19 cellular contexts compared by ENCODE assay signal in the genomic region with DNA sequence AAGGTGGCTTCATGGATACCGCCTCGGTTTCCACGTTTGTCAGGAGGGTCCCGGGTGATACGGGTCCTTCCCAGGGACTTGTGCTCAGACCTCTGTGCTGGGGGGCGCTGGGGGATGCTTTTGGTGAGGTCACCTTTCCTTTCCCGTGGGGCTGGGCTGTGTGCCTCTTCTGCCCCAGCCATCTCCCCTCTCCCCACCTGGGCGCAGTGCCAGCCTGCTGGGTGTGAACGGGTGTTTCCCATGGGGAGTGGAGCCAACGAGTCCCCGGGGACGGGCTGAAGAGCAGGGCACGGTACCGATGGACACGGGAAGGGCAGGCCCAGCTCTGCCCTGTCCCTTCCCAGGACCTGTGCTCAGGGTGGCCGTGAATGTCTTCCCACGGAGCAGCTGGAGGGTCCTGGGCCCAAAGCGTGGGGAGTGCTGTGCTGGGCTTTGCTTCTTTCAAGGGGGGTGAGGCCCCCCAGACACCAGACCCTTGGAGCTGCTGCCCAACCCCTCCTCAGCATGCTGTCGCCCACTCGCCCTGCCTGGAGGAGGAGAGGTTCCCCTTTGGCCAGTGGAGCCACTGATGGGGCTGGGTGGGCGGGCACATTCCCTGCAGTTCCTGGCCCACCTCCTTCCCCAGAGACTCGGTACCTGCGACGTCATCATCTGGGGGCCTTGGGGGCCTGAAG. TPM values are rescaled to one million over a fixed set of nuclear protein-coding genes. Genes with fewer than 3 reads are reported as not detected.
"Had no signal": no experiment of that assay in that cellular context is flagged by ENCODE, and none has a peak within 500 bp of the region (broad histone marks: within the 10 kb centered on the region; RNA-seq: fewer than 3 reads in every experiment).

No MANE protein-coding gene starts in this region.

- H3K27ac ChIP-seq: neural progenitor cell, ovary, tibial nerve, WERI-Rb-1 had no signal

- H3K4me1 ChIP-seq: breast epithelium, neural progenitor cell, tibial nerve had no signal

- DNase-seq: activated CD4-positive, alpha-beta memory T cell treated with anti-CD3 and anti-CD28 coated beads for 36 hours; activated CD8-positive, alpha-beta memory T cell treated with anti-CD3 and anti-CD28 coated beads, Interleukin-2, amount 10 ng/mL, durations not matched to agents 7 days and 5 days; activated naive CD4-positive, alpha-beta T cell treated with anti-CD3 and anti-CD28 coated beads for 36 hours; activated naive CD8-positive, alpha-beta T cell treated with anti-CD3 and anti-CD28 coated beads, Interleukin-2, amount 50 U/mL, for 24 hours; activated T-cell treated with anti-CD3 and anti-CD28 coated beads, Interleukin-2, amount 50 U/mL, for 1 hour; hypothalamus; naive B cell; ovary; T-helper 17 cell; WERI-Rb-1 had no signal

- H3K4me2 ChIP-seq: neural progenitor cell had no signal

- H3K9ac ChIP-seq: neural progenitor cell had no signal

- H3K9me3 ChIP-seq: ovary had no signal

- H3K36me3 ChIP-seq: breast epithelium, neural progenitor cell, ovary had no signal

- H3K9me3 Mint-ChIP-seq: activated naive CD8-positive, alpha-beta T cell treated with anti-CD3 and anti-CD28 coated beads, Interleukin-2, amount 50 U/mL, for 24 hours; activated T-helper 2 cell treated with anti-CD3 and anti-CD28 coated beads, Interferon-gamma antibody, Interleukin-2, Interleukin-4, amounts not matched to agents 10 μg/mL and 5 μg/mL and 100 μg/mL, durations not matched to agents 14 hours and 24 hours and 36 hours; stimulated activated effector memory CD8-positive, alpha-beta T cell treated with anti-CD3 and anti-CD28 coated beads, Interleukin-12 subunit alpha, Interleukin-12 subunit beta, amount 100 ng/mL, for 72 hours had no signal

- H2AFZ ChIP-seq: neural progenitor cell had no signal

- ATAC-seq: activated CD8-positive, alpha-beta memory T cell treated with anti-CD3 and anti-CD28 coated beads, Interleukin-2, amount 10 ng/mL, durations not matched to agents 7 days and 5 days; activated naive CD8-positive, alpha-beta T cell treated with anti-CD3 and anti-CD28 coated beads, Interleukin-2, amount 50 U/mL, for 24 hours; stimulated activated effector memory CD8-positive, alpha-beta T cell treated with anti-CD3 and anti-CD28 coated beads, Interleukin-12 subunit alpha, Interleukin-12 subunit beta, amount 100 ng/mL, for 72 hours; T-helper 17 cell had no signal

- H3K27me3 ChIP-seq: breast epithelium, neural progenitor cell, ovary, tibial nerve had no signal

- H3K4me3 ChIP-seq: breast epithelium, neural progenitor cell, ovary, tibial nerve had no signal

- H3K4me1 Mint-ChIP-seq: activated CD8-positive, alpha-beta memory T cell treated with anti-CD3 and anti-CD28 coated beads, Interleukin-2, amount 10 ng/mL, durations not matched to agents 7 days and 5 days; activated naive CD8-positive, alpha-beta T cell treated with anti-CD3 and anti-CD28 coated beads, Interleukin-2, amount 50 U/mL, for 24 hours; neural progenitor cell; stimulated activated effector memory CD8-positive, alpha-beta T cell treated with anti-CD3 and anti-CD28 coated beads, Interleukin-12 subunit alpha, Interleukin-12 subunit beta, amount 100 ng/mL, for 72 hours had no signal

- H3K4me3 Mint-ChIP-seq: activated CD4-positive, alpha-beta memory T cell treated with anti-CD3 and anti-CD28 coated beads for 36 hours; activated CD8-positive, alpha-beta memory T cell treated with anti-CD3 and anti-CD28 coated beads, Interleukin-2, amount 10 ng/mL, durations not matched to agents 7 days and 5 days; activated naive CD4-positive, alpha-beta T cell treated with anti-CD3 and anti-CD28 coated beads for 36 hours; activated naive CD8-positive, alpha-beta T cell treated with anti-CD3 and anti-CD28 coated beads, Interleukin-2, amount 50 U/mL, for 24 hours; naive B cell; neural progenitor cell; stimulated activated effector memory CD8-positive, alpha-beta T cell treated with anti-CD3 and anti-CD28 coated beads, Interleukin-12 subunit alpha, Interleukin-12 subunit beta, amount 100 ng/mL, for 72 hours; T-helper 17 cell had no signal

- H3K27ac Mint-ChIP-seq: activated CD4-positive, alpha-beta memory T cell treated with anti-CD3 and anti-CD28 coated beads for 36 hours; activated CD8-positive, alpha-beta memory T cell treated with anti-CD3 and anti-CD28 coated beads, Interleukin-2, amount 10 ng/mL, durations not matched to agents 7 days and 5 days; activated naive CD4-positive, alpha-beta T cell treated with anti-CD3 and anti-CD28 coated beads for 36 hours; activated naive CD8-positive, alpha-beta T cell treated with anti-CD3 and anti-CD28 coated beads, Interleukin-2, amount 50 U/mL, for 24 hours; activated T-helper 2 cell treated with anti-CD3 and anti-CD28 coated beads, Interferon-gamma antibody, Interleukin-2, Interleukin-4, amounts not matched to agents 10 μg/mL and 5 μg/mL and 100 μg/mL, durations not matched to agents 14 hours and 24 hours and 36 hours; naive B cell; neural progenitor cell; stimulated activated effector memory CD8-positive, alpha-beta T cell treated with anti-CD3 and anti-CD28 coated beads, Interleukin-12 subunit alpha, Interleukin-12 subunit beta, amount 100 ng/mL, for 72 hours; T-helper 17 cell had no signal

- H3K27me3 Mint-ChIP-seq: activated CD4-positive, alpha-beta memory T cell treated with anti-CD3 and anti-CD28 coated beads for 36 hours; activated CD8-positive, alpha-beta memory T cell treated with anti-CD3 and anti-CD28 coated beads, Interleukin-2, amount 10 ng/mL, durations not matched to agents 7 days and 5 days; activated naive CD8-positive, alpha-beta T cell treated with anti-CD3 and anti-CD28 coated beads, Interleukin-2, amount 50 U/mL, for 24 hours; naive B cell; T-helper 17 cell had no signal

RNA-seq across cellular contexts. Expression of a gene that starts 19.9 kb away (rescaled TPM):
- total RNA-seq: activated CD4-positive, alpha-beta memory T cell treated with anti-CD3 and anti-CD28 coated beads for 36 hours; activated CD8-positive, alpha-beta memory T cell treated with anti-CD3 and anti-CD28 coated beads, Interleukin-2, amount 10 ng/mL, durations not matched to agents 7 days and 5 days; activated naive CD4-positive, alpha-beta T cell treated with anti-CD3 and anti-CD28 coated beads for 36 hours; activated T-helper 2 cell treated with anti-CD3 and anti-CD28 coated beads, Interferon-gamma antibody, Interleukin-2, Interleukin-4, amounts not matched to agents 10 μg/mL and 5 μg/mL and 100 μg/mL, durations not matched to agents 14 hours and 24 hours and 36 hours; breast epithelium; kidney epithelial cell; mononuclear cell; T-helper 17 cell; tibial nerve had no signal
- polyA plus RNA-seq: aorta, esophagus had no signal
